Comparison of ENCODE assay signal across 8 cellular contexts in the genomic region with DNA sequence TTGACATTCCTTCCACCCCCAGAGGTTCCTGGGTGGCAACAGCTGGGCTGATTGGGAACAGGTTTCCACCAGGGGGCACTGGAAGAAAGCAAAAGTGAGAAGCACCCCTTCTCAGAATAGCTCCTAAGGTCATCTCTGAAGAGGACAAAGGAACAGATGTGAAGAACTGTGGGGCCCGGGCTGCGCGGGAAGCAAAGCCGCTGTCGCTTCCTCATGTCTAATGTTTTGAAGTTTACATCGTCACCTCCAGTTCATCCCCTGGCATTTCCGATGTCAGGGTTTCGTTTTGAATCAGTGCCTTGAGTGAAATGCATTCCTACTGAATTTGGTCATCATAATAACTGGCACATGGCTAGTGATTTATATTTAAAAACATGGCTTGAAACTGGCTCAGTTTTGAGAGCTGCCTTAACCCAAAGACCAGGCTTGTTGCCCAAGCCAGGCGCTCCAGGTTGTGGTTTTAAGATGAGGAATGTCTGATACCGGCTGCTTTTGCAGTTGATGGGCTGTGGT. TPM values are rescaled to one million over a fixed set of nuclear protein-coding genes. Genes with fewer than 3 reads are reported as not detected.
DNase-seq lines count a peak whose midpoint lies in the region; ATAC-seq lines count a peak whose summit lies in the region.

No MANE protein-coding gene starts in this region.

- H3K27ac ChIP-seq in ACC112 (ENCODE audit: low read depth, low read length), result peak overlapping the region; percentile 70

- H3K4me1 ChIP-seq in ACC112 (ENCODE audit: control insufficient read depth, insufficient read depth, low read length, unreplicated experiment), result peaks cover 24% of the 10 kb centered on the region

- intact Hi-C loops in activated CD4-positive, alpha-beta T cell treated with anti-CD3 and anti-CD28 coated beads, Interleukin-2, amount 10 ng/mL, durations not matched to agents 24 days and 14 days (cut with micrococcal nuclease), result loop anchor here (1.0 to 10.0 kb wide), 9 partner anchors 11 to 837 kb away; partner anchors contain the start of genes COMMD8, NFXL1, SLAIN2 and TEC

- H3K36me3 Mint-ChIP-seq in activated CD4-positive, alpha-beta T cell treated with anti-CD3 and anti-CD28 coated beads, Interleukin-2, amount 10 ng/mL, durations not matched to agents 24 days and 14 days (ENCODE audit: low read depth), result peaks cover 22% of the 10 kb centered on the region

- H3K4me3 Mint-ChIP-seq in activated CD4-positive, alpha-beta T cell treated with anti-CD3 and anti-CD28 coated beads, Interleukin-2, amount 10 ng/mL, durations not matched to agents 24 days and 14 days, result peak overlapping the region; percentile 78

- H3K27me3 Mint-ChIP-seq in activated CD4-positive, alpha-beta T cell treated with anti-CD3 and anti-CD28 coated beads, Interleukin-2, amount 10 ng/mL, durations not matched to agents 24 days and 14 days, result no peaks in the 10 kb centered on the region

- H3K4me3 ChIP-seq in ACC112 (ENCODE audit: low read depth, low read length), result peak overlapping the region; percentile 56

- no peaks in the 10 kb centered on the region for H3K9me3 Mint-ChIP-seq in activated CD4-positive, alpha-beta T cell treated with anti-CD3 and anti-CD28 coated beads, Interleukin-2, amount 10 ng/mL, durations not matched to agents 24 days and 14 days

- H3K4me1 Mint-ChIP-seq in activated CD4-positive, alpha-beta T cell treated with anti-CD3 and anti-CD28 coated beads, Interleukin-2, amount 10 ng/mL, durations not matched to agents 24 days and 14 days, result peaks cover 73% of the 10 kb centered on the region

- H3K79me2 ChIP-seq in ACC112 (ENCODE audit: control insufficient read depth, insufficient read depth, low read length, unreplicated experiment), result no peaks in the 10 kb centered on the region

- peak; percentile 70 to 92 for DNase-seq in NCI-H524 (lab: John Stamatoyannopoulos, UW)
- peak; percentile 93 for DNase-seq in activated CD4-positive, alpha-beta T cell treated with anti-CD3 and anti-CD28 coated beads, Interleukin-2, amount 10 ng/mL, durations not matched to agents 24 days and 14 days
- DNase-seq in dermis microvascular lymphatic vessel endothelial cell (ENCODE audit: low read depth in 2 of 2), result peak; percentile 85 to 93
- DNase-seq in lung microvascular endothelial cell (ENCODE audit: low read depth in 2 of 2), result peak; percentile 90 to 94
- peak; percentile 40 for DNase-seq in stimulated activated CD8-positive, alpha-beta memory T cell treated with anti-CD3 and anti-CD28 coated beads, Interleukin-15, amount 100 ng/mL, for 24 hours (ENCODE audit: low read depth)

- peak overlapping the region; percentile 93 for H3K27ac Mint-ChIP-seq in activated CD4-positive, alpha-beta T cell treated with anti-CD3 and anti-CD28 coated beads, Interleukin-2, amount 10 ng/mL, durations not matched to agents 24 days and 14 days

- peak overlapping the region; percentile 50 for H2AFZ ChIP-seq in ACC112 (ENCODE audit: low read length, unreplicated experiment)

- no peaks in the 10 kb centered on the region for H3K27me3 ChIP-seq in ACC112 (ENCODE audit: insufficient read depth, low read length)

- H3K36me3 ChIP-seq in ACC112 (ENCODE audit: insufficient read depth, low read length), result no peaks in the 10 kb centered on the region

- ATAC-seq in GM18861 (IDR thresholded peaks at IDR 0.05; ENCODE audit: unreplicated experiment) (peak; percentile 91), HG03064 (IDR thresholded peaks at IDR 0.05; ENCODE audit: low read depth, unreplicated experiment) (peak; percentile 87)

RNA-seq across cellular contexts. Expression of gene TXK, which starts 6.1 kb away (rescaled TPM):
- 7.6 and 8.0 TPM in 2 replicates for total RNA-seq in activated CD4-positive, alpha-beta T cell treated with anti-CD3 and anti-CD28 coated beads, Interleukin-2, amount 10 ng/mL, durations not matched to agents 24 days and 14 days
- under 0.01 and 0.13 TPM in 2 replicates for total RNA-seq in dermis microvascular lymphatic vessel endothelial cell
- total RNA-seq in lung microvascular endothelial cell, result 0.20 TPM in 1 of 2 replicates, not detected in the other

Comparison
In these comparisons a context has a peak if more than half of its experiments do, and no peak if none do; other contexts are left out.
1. Peak in every context shown above with its lines: DNase-seq, ATAC-seq, H3K4me3 ChIP-seq and H3K27ac ChIP-seq.
2. DNase-seq: peak in every context shown above with its lines; median percentile 93 in activated CD4-positive, alpha-beta T cell treated with anti-CD3 and anti-CD28 coated beads, Interleukin-2, amount 10 ng/mL, durations not matched to agents 24 days and 14 days; 92 in lung microvascular endothelial cell; 89 in dermis microvascular lymphatic vessel endothelial cell; 81 in NCI-H524; 40 in stimulated activated CD8-positive, alpha-beta memory T cell treated with anti-CD3 and anti-CD28 coated beads, Interleukin-15, amount 100 ng/mL, for 24 hours.